ENCODE assay signal across 1 cellular context in the genomic region with DNA sequence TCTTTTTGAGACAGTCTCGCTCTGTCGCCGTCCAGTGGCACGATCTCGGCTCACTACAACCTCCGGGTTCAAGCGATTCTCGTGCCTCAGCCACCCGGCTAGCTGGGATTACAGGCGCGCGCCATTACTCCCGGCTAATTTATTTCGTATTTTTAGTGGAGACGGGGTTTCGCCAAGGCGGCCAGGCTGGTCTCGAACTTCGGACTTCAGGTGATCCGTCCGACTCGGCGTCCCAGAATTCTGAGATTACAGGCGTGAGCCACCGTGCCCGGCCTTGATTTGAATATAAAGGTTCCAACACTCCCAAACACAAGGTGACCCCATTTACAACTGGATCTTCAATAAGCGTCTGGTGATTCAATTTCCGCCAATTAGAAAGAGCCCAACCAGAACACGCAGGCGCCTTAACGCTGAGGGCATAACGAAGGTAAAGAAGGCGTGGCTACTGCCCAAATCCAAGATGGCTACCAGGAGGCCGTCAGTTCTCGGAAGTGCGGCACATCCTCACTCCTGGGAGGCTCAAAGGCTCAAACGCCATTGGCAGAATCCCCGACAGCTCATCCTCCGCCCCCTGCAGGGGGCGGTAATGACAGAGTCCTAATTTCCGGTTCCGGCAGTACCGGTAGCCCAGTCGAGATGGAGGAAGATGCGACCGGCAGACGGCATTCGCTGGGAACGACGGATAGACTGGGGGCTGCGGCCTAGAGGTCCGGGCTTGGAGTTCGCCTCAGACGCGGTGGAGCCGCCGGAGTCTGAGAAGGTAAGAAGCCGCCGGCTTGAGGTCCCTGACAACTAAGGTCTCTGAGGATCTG.
TF ChIP-seq lines count a peak whose summit lies in the region.

Gene SLC25A44 (plus strand): TSS at position 617 of the 812 bp plus-strand sequence. CDS start 5,744 bp downstream, outside the sequence.

TF ChIP-seq in GM12878, 131 proteins besides CTCF, POLR2A, EP300 and RAD21 (continued from another document and continues in another):
- TF ChIP-seq BACH1 (IDR thresholded peaks at IDR 0.05; ENCODE audit: borderline replicate concordance) (no peak), PML (IDR thresholded peaks at IDR 0.05; ENCODE audit: low read length) (peak; percentile 67), EGR1 (IDR thresholded peaks at IDR 0.05; ENCODE audit: borderline replicate concordance in 1 of 2, low read depth in 2 of 2, low read length in 2 of 2) (peak in 1 of 2 experiments; percentile 58; a peak in 2 of 3 replicates), SMAD1 (IDR thresholded peaks at IDR 0.05; ENCODE audit: low read depth, partially characterized antibody) (peak; percentile 41), SKIL (IDR thresholded peaks at IDR 0.05; ENCODE audit: low read depth, poor library complexity, severe bottlenecking) (peak; percentile 49), SIX5 (IDR thresholded peaks at IDR 0.05; ENCODE audit: low read depth, low read length, severe bottlenecking) (peak; percentile 72), NBN (IDR thresholded peaks at IDR 0.05) (peak; percentile 51; the same call in 1 of the 2 replicates), TAF1 (IDR thresholded peaks at IDR 0.05; ENCODE audit: borderline replicate concordance, low read depth, low read length) (peak; percentile 70), RFX5 (IDR thresholded peaks at IDR 0.05; ENCODE audit: low read depth, low read length) (peak; percentile 48; the same call in 1 of the 2 replicates), NKRF (conservative IDR thresholded peaks at IDR 0.05) (peak; percentile 83), E4F1 (IDR thresholded peaks at IDR 0.05; ENCODE audit: borderline replicate concordance, partially characterized antibody) (peak; percentile 50), RAD51 (IDR thresholded peaks at IDR 0.05) (peak; percentile 74), BHLHE40 (IDR thresholded peaks at IDR 0.05; ENCODE audit: borderline replicate concordance in 1 of 2, low read depth in 2 of 2, low read length in 1 of 2) (0 out of 4 replicates have a peak, but pooled peaks of 1 of the 2 experiments have one; percentile 15), NFIC (IDR thresholded peaks at IDR 0.05; ENCODE audit: low read depth, low read length) (no peak), SUZ12 (IDR thresholded peaks at IDR 0.05; ENCODE audit: unreplicated experiment) (no peak), FOXM1 (IDR thresholded peaks at IDR 0.05; ENCODE audit: low read depth, low read length) (no peak), ZNF384 (IDR thresholded peaks at IDR 0.05; ENCODE audit: borderline replicate concordance, low read depth, low read length) (no peak), SIN3A (IDR thresholded peaks at IDR 0.05; ENCODE audit: low read depth, low read length) (peak; percentile 81; the same call in 1 of the 2 replicates), ZNF217 (IDR thresholded peaks at IDR 0.05) (peak; percentile 79), POLR2AphosphoS2 (IDR thresholded peaks at IDR 0.05; ENCODE audit: low read depth, low read length) (peak; percentile 51; the same call in 1 of the 2 replicates), ZNF24 (IDR thresholded peaks at IDR 0.05) (no peak), YY1 (IDR thresholded peaks at IDR 0.05; ENCODE audit: low read depth, low read length) (peak; percentile 99), CHD1 (IDR thresholded peaks at IDR 0.05; ENCODE audit: low read depth, low read length) (no peak), POLR2AphosphoS5 (IDR thresholded peaks at IDR 0.05; ENCODE audit: low read length) (peak; percentile 88), SMAD5 (IDR thresholded peaks at IDR 0.05; ENCODE audit: low read depth) (peak; percentile 35; the same call in 1 of the 2 replicates), BCLAF1 (IDR thresholded peaks at IDR 0.05) (no peak), MEF2A (IDR thresholded peaks at IDR 0.05; ENCODE audit: insufficient read depth, low read depth, low read length) (no peak), HCFC1 (IDR thresholded peaks at IDR 0.05; ENCODE audit: low read length) (peak; percentile 84), NR2F1 (conservative IDR thresholded peaks at IDR 0.05) (peak; percentile 18; the same call in 1 of the 2 replicates), CEBPB (IDR thresholded peaks at IDR 0.05; ENCODE audit: borderline replicate concordance in 1 of 2, low read depth in 2 of 2, low read length in 2 of 2) (no peak), IKZF2 (IDR thresholded peaks at IDR 0.05) (peak in 1 of 2 experiments; percentile 17; a peak in 1 of 4 replicates), IRF4 (IDR thresholded peaks at IDR 0.05; ENCODE audit: low read depth, low read length) (0 out of 2 replicates have a peak, but pooled peaks have one; percentile 22)
- TF ChIP-seq, protein P1, sequence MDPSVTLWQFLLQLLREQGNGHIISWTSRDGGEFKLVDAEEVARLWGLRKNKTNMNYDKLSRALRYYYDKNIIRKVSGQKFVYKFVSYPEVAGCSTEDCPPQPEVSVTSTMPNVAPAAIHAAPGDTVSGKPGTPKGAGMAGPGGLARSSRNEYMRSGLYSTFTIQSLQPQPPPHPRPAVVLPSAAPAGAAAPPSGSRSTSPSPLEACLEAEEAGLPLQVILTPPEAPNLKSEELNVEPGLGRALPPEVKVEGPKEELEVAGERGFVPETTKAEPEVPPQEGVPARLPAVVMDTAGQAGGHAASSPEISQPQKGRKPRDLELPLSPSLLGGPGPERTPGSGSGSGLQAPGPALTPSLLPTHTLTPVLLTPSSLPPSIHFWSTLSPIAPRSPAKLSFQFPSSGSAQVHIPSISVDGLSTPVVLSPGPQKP (IDR thresholded peaks at IDR 0.05; ENCODE audit: low read depth, low read length): peak; percentile 86; the same call in 1 of the 2 replicates
- TF ChIP-seq, protein P2, sequence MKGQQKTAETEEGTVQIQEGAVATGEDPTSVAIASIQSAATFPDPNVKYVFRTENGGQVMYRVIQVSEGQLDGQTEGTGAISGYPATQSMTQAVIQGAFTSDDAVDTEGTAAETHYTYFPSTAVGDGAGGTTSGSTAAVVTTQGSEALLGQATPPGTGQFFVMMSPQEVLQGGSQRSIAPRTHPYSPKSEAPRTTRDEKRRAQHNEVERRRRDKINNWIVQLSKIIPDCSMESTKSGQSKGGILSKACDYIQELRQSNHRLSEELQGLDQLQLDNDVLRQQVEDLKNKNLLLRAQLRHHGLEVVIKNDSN (IDR thresholded peaks at IDR 0.05; ENCODE audit: borderline replicate concordance, extremely low read length, insufficient read depth, low read depth, low read length): no peak
- TF ChIP-seq, protein P3, sequence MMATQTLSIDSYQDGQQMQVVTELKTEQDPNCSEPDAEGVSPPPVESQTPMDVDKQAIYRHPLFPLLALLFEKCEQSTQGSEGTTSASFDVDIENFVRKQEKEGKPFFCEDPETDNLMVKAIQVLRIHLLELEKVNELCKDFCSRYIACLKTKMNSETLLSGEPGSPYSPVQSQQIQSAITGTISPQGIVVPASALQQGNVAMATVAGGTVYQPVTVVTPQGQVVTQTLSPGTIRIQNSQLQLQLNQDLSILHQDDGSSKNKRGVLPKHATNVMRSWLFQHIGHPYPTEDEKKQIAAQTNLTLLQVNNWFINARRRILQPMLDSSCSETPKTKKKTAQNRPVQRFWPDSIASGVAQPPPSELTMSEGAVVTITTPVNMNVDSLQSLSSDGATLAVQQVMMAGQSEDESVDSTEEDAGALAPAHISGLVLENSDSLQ (IDR thresholded peaks at IDR 0.05): peak; percentile 93
- TF ChIP-seq, protein P4, sequence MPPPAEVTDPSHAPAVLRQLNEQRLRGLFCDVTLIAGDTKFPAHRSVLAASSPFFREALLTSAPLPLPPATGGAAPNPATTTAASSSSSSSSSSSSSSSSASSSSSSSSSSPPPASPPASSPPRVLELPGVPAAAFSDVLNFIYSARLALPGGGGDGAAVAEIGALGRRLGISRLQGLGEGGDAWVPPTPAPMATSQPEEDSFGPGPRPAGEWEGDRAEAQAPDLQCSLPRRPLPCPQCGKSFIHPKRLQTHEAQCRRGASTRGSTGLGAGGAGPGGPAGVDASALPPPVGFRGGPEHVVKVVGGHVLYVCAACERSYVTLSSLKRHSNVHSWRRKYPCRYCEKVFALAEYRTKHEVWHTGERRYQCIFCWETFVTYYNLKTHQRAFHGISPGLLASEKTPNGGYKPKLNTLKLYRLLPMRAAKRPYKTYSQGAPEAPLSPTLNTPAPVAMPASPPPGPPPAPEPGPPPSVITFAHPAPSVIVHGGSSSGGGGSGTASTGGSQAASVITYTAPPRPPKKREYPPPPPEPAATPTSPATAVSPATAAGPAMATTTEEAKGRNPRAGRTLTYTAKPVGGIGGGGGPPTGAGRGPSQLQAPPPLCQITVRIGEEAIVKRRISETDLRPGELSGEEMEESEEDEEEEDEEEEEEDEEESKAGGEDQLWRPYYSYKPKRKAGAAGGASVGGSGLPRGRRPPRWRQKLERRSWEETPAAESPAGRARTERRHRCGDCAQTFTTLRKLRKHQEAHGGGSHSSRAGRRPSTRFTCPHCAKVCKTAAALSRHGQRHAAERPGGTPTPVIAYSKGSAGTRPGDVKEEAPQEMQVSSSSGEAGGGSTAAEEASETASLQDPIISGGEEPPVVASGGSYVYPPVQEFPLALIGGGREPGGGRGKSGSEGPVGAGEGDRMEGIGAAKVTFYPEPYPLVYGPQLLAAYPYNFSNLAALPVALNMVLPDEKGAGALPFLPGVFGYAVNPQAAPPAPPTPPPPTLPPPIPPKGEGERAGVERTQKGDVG (CRISPR knock-in tag; IDR thresholded peaks at IDR 0.05): no peak
